ENCODE assay signal across 9 cellular contexts in genomic region chrX:40103565-40104323, GRCh38. TPM values are rescaled to one million over a fixed set of nuclear protein-coding genes. Genes with fewer than 3 reads are reported as not detected.
DNase-seq lines count a peak whose midpoint lies in the region; ATAC-seq and TF ChIP-seq lines count a peak whose summit lies in the region.
"Had no signal": no experiment of that assay in that cellular context is flagged by ENCODE, and none has a peak within 500 bp of the region (broad histone marks: within the 10 kb centered on the region; RNA-seq: fewer than 3 reads in every experiment).

No MANE protein-coding gene starts in this region.

- TF ChIP-seq CTCF in MCF 10A (IDR thresholded peaks at IDR 0.05; ENCODE audit: unreplicated experiment) (no peak), breast epithelium (IDR thresholded peaks at IDR 0.05) (no peak), tibial artery (IDR thresholded peaks at IDR 0.05) (no peak)

- CTCF ChIA-PET in MCF 10A (lab: Yijun Ruan, JAX) = interaction anchor here (0.7 kb wide), 1 partner anchor 263 kb away, joined by 3 read pairs; no protein-coding TSS in a partner anchor

- intact Hi-C loops in MCF 10A (cut with micrococcal nuclease) (loop anchor here (10.0 kb wide), 1 partner anchor 161 kb away; no protein-coding TSS in a partner anchor), breast epithelium (cut with DNase I; ENCODE audit: low total_unique reads) (no loop called here), tibial artery (cut with DNase I; ENCODE audit: low total_unique reads) (no loop called here)

- DNase-seq in MCF 10A (ENCODE audit: unreplicated experiment) (no peak), breast epithelium (ENCODE audit: low spot score in 2 of 2) (no peak), OCI-M1 (lab: John Stamatoyannopoulos, UW) (peak; percentile 52), tibial artery (no peak), NCI-H1436 treated with DMSO at 0.1 percent for 48 hours (lab: John Stamatoyannopoulos, UW) (no peak)
- DNase-seq: kidney glomerular epithelial cell had no signal

- no peak overlapping the region for H3K4me3 Mint-ChIP-seq in MCF 10A (ENCODE audit: unreplicated experiment)

- H3K4me3 ChIP-seq in breast epithelium = no peak overlapping the region
- peak overlapping the region; percentile 24; the same call in 1 of the 2 replicates for H3K4me3 ChIP-seq in iPS-18c (ENCODE audit: insufficient read depth, low read depth, low read length)
- no peak overlapping the region for H3K4me3 ChIP-seq in tibial artery

- H3K27ac ChIP-seq in breast epithelium (no peak overlapping the region), tibial artery (peak overlapping the region; percentile 84 to 97)

- no peaks in the 10 kb centered on the region for H3K4me1 Mint-ChIP-seq in MCF 10A (ENCODE audit: insufficient read depth, unreplicated experiment)

- no peak for TF ChIP-seq POLR2A in breast epithelium (IDR thresholded peaks at IDR 0.05)

- H3K36me3 ChIP-seq in breast epithelium = no peaks in the 10 kb centered on the region
- no peaks in the 10 kb centered on the region for H3K36me3 ChIP-seq in tibial artery

- POLR2A ChIA-PET in MCF 10A (lab: Yijun Ruan, JAX) = interaction anchor here (0.5 to 2.4 kb wide), 3 partner anchors 7 to 91 kb away, joined by 3 to 12 read pairs (median 4); no protein-coding TSS in a partner anchor

- no peaks in the 10 kb centered on the region for H3K9me3 Mint-ChIP-seq in MCF 10A (ENCODE audit: unreplicated experiment)

- no peaks in the 10 kb centered on the region for H3K27me3 Mint-ChIP-seq in MCF 10A (ENCODE audit: insufficient read depth, unreplicated experiment)

- no peak overlapping the region for H3K27ac Mint-ChIP-seq in MCF 10A (ENCODE audit: low read depth, unreplicated experiment)

- H3K36me3 Mint-ChIP-seq in MCF 10A (ENCODE audit: insufficient read depth, unreplicated experiment) = no peaks in the 10 kb centered on the region

- ATAC-seq in HG03139 (IDR thresholded peaks at IDR 0.05; ENCODE audit: unreplicated experiment) (no peak), HG03432 (IDR thresholded peaks at IDR 0.05; ENCODE audit: unreplicated experiment) (no peak)

- peaks cover 6 to 8% of the 10 kb centered on the region in 2 donors for H3K4me1 ChIP-seq in breast epithelium
- H3K4me1 ChIP-seq in tibial artery = peaks cover 0 to 69% (median 28%) of the 10 kb centered on the region in 4 donors

- H3K27me3 ChIP-seq in breast epithelium (peaks cover 0 to 96% of the 10 kb centered on the region in 2 donors), tibial artery (no peaks in the 10 kb centered on the region)

- H3K9me3 ChIP-seq in breast epithelium (no peaks in the 10 kb centered on the region), iPS-18c (ENCODE audit: control insufficient read depth, insufficient read depth, low read length) (peaks cover 16% of the 10 kb centered on the region), tibial artery (no peaks in the 10 kb centered on the region)

- TSS peak; percentile 53 for BruUV-seq in MCF 10A (replicated peaks; lab: Mats Ljungman, UMichigan)

RNA-seq across cellular contexts. Expression of gene BCOR, which starts 6.0 kb away (rescaled TPM):
- 7.5 and 12.0 TPM in 2 replicates for total RNA-seq in MCF 10A (2022)
- total RNA-seq in breast epithelium = 10 to 100 TPM; 11.7 to 28.1 (median 27.9) TPM

Comparison
In these comparisons a context has a peak if more than half of its experiments do, and no peak if none do; other contexts are left out.
1. H3K27ac ChIP-seq: peak in tibial artery (2 of 2); none in breast epithelium (0 of 2).